ENCODE assay signal across 1 cellular context in the genomic region with DNA sequence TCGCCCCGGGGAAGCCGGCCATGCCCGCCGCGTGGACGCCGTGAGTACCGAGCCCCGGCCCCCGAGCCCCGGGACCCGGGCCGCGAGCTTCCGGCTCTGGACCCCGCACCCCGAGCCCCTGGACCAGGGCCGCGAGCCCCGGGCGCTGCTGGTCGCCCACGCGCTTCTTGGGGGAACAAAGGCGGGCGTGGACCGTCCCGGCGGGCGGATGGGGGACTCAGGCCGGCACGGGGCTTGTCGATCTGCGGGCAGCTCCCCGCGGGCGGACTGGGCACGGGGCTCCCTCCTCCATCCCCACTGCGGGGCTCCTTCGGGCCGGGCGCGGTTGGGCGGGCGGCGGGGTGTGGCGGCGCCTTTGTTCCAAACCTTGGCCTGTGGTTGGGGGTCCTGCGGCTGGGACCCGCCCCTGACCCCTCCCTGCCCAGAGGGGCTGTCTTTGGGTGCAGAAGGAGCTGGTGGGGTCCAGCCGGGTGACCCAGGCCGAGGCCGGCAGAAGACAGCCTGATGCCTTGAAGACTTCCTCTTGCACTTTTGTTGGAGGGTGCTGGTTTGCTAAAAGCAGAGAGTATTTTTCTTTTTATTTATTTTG.
TF ChIP-seq lines count a peak whose summit lies in the region.

No MANE protein-coding gene starts in this region.

TF ChIP-seq in H1, 55 proteins besides CTCF, POLR2A, EP300 and RAD21:
- no peak for TF ChIP-seq BRCA1 (IDR thresholded peaks at IDR 0.05; ENCODE audit: low read depth, low read length)
- TF ChIP-seq FOSL1 (IDR thresholded peaks at IDR 0.05; ENCODE audit: insufficient read depth, low read depth, low read length) = no peak
- TF ChIP-seq KDM4A (IDR thresholded peaks at IDR 0.05; ENCODE audit: low read depth, low read length, severe bottlenecking) = no peak
- no peak for TF ChIP-seq GTF2F1 (IDR thresholded peaks at IDR 0.05; ENCODE audit: borderline replicate concordance, low read depth, low read length)
- TF ChIP-seq SP4 (IDR thresholded peaks at IDR 0.05; ENCODE audit: low read length) = no peak
- no peak for TF ChIP-seq CTBP2 (IDR thresholded peaks at IDR 0.05; ENCODE audit: borderline replicate concordance, insufficient read depth, insufficient read length, low read length)
- TF ChIP-seq RBBP5 (IDR thresholded peaks at IDR 0.05; ENCODE audit: borderline replicate concordance, low read depth, low read length) = peak; percentile 35; the same call in 1 of the 2 replicates
- peak; percentile 70 for TF ChIP-seq PHF8 (conservative IDR thresholded peaks at IDR 0.05; ENCODE audit: low read depth, low read length)
- no peak for TF ChIP-seq HDAC6 (IDR thresholded peaks at IDR 0.05; ENCODE audit: low read depth, low read length)
- TF ChIP-seq, protein P1, sequence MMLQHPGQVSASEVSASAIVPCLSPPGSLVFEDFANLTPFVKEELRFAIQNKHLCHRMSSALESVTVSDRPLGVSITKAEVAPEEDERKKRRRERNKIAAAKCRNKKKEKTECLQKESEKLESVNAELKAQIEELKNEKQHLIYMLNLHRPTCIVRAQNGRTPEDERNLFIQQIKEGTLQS (IDR thresholded peaks at IDR 0.05; ENCODE audit: insufficient read depth, low read depth, low read length) = no peak
- TF ChIP-seq CREB1 (IDR thresholded peaks at IDR 0.05) = no peak
- peak; percentile 17 for TF ChIP-seq TAF1 (IDR thresholded peaks at IDR 0.05; ENCODE audit: low read depth, low read length)
- no peak for TF ChIP-seq BCL11A (IDR thresholded peaks at IDR 0.05; ENCODE audit: low read depth in 2 of 2, low read length in 2 of 2)
- no peak for TF ChIP-seq RXRA (IDR thresholded peaks at IDR 0.05; ENCODE audit: insufficient read depth, low read depth, low read length)
